8 cellular contexts compared by ENCODE assay signal in genomic region chr16:58511933-58512815, GRCh38. TPM values are rescaled to one million over a fixed set of nuclear protein-coding genes. Genes with fewer than 3 reads are reported as not detected.
DNase-seq lines count a peak whose midpoint lies in the region; ATAC-seq and TF ChIP-seq lines count a peak whose summit lies in the region.

No MANE protein-coding gene starts in this region.

- H3K4me1 ChIP-seq in SJCRH30: no peaks in the 10 kb centered on the region; the same call in 1 of the 2 replicates

- TF ChIP-seq CTCF in glutamatergic neuron (IDR thresholded peaks at IDR 0.05; ENCODE audit: partially characterized antibody, unreplicated experiment): peak; percentile 84

- ATAC-seq in HG02571 (IDR thresholded peaks at IDR 0.05; ENCODE audit: unreplicated experiment): no peak

- H3K27me3 Mint-ChIP-seq in glutamatergic neuron (ENCODE audit: unreplicated experiment): peaks cover 16% of the 10 kb centered on the region

- H3K27ac ChIP-seq in SJCRH30: no peak overlapping the region

- H3K36me3 Mint-ChIP-seq in glutamatergic neuron (ENCODE audit: unreplicated experiment): no peaks in the 10 kb centered on the region

- no peaks in the 10 kb centered on the region for H3K27me3 ChIP-seq in SJCRH30

- no peaks in the 10 kb centered on the region for H3K9me3 ChIP-seq in SJCRH30 (replicated peaks)

- H3K4me3 Mint-ChIP-seq in glutamatergic neuron (ENCODE audit: unreplicated experiment): peak overlapping the region; percentile 36

- intact Hi-C loops in posterior vena cava (cut with DNase I): loop anchor here in 1 of 2 donors (10.0 kb wide), 1 partner anchor 123 kb away; no protein-coding TSS in a partner anchor

- peaks cover 19% of the 10 kb centered on the region for H3K9me3 Mint-ChIP-seq in glutamatergic neuron (ENCODE audit: unreplicated experiment)

- peaks cover 24% of the 10 kb centered on the region for H3K36me3 ChIP-seq in SJCRH30

- H3K27ac Mint-ChIP-seq in glutamatergic neuron (ENCODE audit: unreplicated experiment): peak overlapping the region; percentile 59

- DNase-seq in NK-92 treated with Interleukin-12 subunit alpha and Interleukin-12 subunit beta, amount 100 ng/mL, for 24 hours (lab: John Stamatoyannopoulos, UW): peak; percentile 33
- DNase-seq in NK-92 (lab: John Stamatoyannopoulos, UW; ENCODE audit: unreplicated experiment) (no peak), KG1 (lab: John Stamatoyannopoulos, UW) (peak; percentile 21), SJCRH30 (peak; percentile 81 to 87), glutamatergic neuron (peak; percentile 90), posterior vena cava (ENCODE audit: low spot score) (peak; percentile 90)
- peak; percentile 81 for DNase-seq in activated gamma-delta T cell treated with anti-CD3 and anti-CD28 coated beads, Interleukin-2, amount 50 U/mL, for 16 hours (ENCODE audit: low read depth)

- no peak overlapping the region for H3K4me3 ChIP-seq in SJCRH30

- H3K4me1 Mint-ChIP-seq in glutamatergic neuron (ENCODE audit: low read depth, unreplicated experiment): peaks cover 8% of the 10 kb centered on the region

RNA-seq across cellular contexts. Expression of gene SETD6, which starts 3.1 kb away (rescaled TPM):
- total RNA-seq in SJCRH30 (2014; rRNA removed; shearing (Covaris generic)): 0.23 and 0.26 TPM in 2 replicates
- total RNA-seq in glutamatergic neuron (ENCODE audit: unreplicated experiment) (25.9 TPM), posterior vena cava (10 to 100 TPM in 1 of 2 donors, 1 to 10 TPM in 1; 9.9 to 13.5 TPM)

RNA-seq across cellular contexts. Expression of gene NDRG4, which starts 12.2 kb away (rescaled TPM):
- total RNA-seq in SJCRH30 (2014; rRNA removed; shearing (Covaris generic)): 8.7 and 9.0 TPM in 2 replicates
- total RNA-seq in glutamatergic neuron (ENCODE audit: unreplicated experiment) (677 TPM), posterior vena cava (1 to 10 TPM; 5.8 to 8.6 TPM)

Comparison
In these comparisons a context has a peak if more than half of its experiments do, and no peak if none do; other contexts are left out.
1. RNA of gene NDRG4, which starts 12.2 kb away (total RNA-seq): 677 TPM in glutamatergic neuron (single experiment); 8.7 to 9.0 TPM in SJCRH30 and 5.8 to 8.6 TPM in posterior vena cava; every median in the first group is over 10 times any median in the second.